ENCODE assay signal across 19 cellular contexts in the genomic region with DNA sequence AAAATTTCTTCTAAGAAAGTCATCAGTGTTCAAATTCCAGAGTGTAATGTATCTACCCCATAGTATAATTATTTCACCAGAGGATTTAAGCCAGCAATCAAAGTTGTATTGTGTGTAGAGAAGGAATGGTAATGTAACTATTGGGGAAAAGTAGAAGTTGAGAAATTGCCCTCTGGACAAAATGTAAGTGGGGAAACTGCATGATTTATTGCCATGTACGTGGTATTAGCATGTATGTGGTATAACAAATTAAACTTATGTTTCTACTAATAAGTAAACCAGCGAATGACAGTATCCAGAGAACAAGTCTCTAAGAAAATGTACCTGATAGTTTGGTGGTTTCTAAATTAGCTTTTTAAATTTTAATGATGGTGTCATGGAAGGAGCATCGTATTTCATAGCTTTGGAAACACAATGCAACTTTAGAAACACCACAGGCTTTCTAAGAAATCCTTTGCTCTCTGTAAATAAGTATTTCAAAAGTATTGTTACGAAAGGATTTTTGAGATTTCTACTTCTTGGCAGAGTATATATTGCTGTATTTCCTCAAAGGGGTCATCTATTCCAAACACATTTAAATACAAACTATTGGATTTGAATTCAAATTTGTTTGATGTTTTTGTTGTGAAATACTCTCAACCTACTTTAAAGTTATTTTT.
"Had no signal": no experiment of that assay in that cellular context is flagged by ENCODE, and none has a peak within 500 bp of the region (broad histone marks: within the 10 kb centered on the region; RNA-seq: fewer than 3 reads in every experiment).

No MANE protein-coding gene starts in this region.

- H3K27me3 ChIP-seq: esophagus muscularis mucosa, heart left ventricle, neutrophil, right atrium auricular region, suprapubic skin, thyroid gland had no signal

- H3K4me1 ChIP-seq: esophagus muscularis mucosa, heart left ventricle, right atrium auricular region, suprapubic skin, thyroid gland had no signal

- H3K36me3 ChIP-seq: esophagus muscularis mucosa, heart left ventricle, neutrophil, right atrium auricular region, suprapubic skin, thyroid gland had no signal

- H3K27ac ChIP-seq: epithelial cell of prostate, esophagus muscularis mucosa, neutrophil, right atrium auricular region, suprapubic skin, thyroid gland had no signal

- ATAC-seq: effector memory CD8-positive, alpha-beta T cell; heart left ventricle; left colon; left ventricle myocardium superior; naive thymus-derived CD4-positive, alpha-beta T cell had no signal

- H3K4me3 ChIP-seq: esophagus muscularis mucosa, heart left ventricle, lung, right atrium auricular region, suprapubic skin, thyroid gland had no signal

- H3K9me3 ChIP-seq: esophagus muscularis mucosa, neutrophil, right atrium auricular region, suprapubic skin, thyroid gland had no signal

- DNase-seq: effector memory CD8-positive, alpha-beta T cell; heart left ventricle; hippocampal formation; left colon; left ventricle myocardium superior; mesendoderm; naive thymus-derived CD4-positive, alpha-beta T cell; nephron progenitor cell; posterior cingulate gyrus; small intestine; stimulated activated CD4-positive, alpha-beta T cell treated with anti-CD3 and anti-CD28 coated beads, Interleukin-12 subunit alpha, Interleukin-12 subunit beta, amount 100 ng/mL, for 4 hours; stimulated activated naive CD4-positive, alpha-beta T cell; thyroid gland had no signal
